Comparison of ENCODE assay signal across 1 cellular context in genomic region chr1:213486488-213486887, GRCh38.
TF ChIP-seq lines count a peak whose summit lies in the region.

No MANE protein-coding gene starts in this region.

TF ChIP-seq in HepG2, 621 proteins besides CTCF, POLR2A, EP300 and RAD21:
- TF ChIP-seq ATF7 (IDR thresholded peaks at IDR 0.05), result peak; percentile 69
- no peak for TF ChIP-seq ATF7 (CRISPR knock-in tag; IDR thresholded peaks at IDR 0.05)
- TF ChIP-seq FLYWCH1 (CRISPR knock-in tag; IDR thresholded peaks at IDR 0.05), result no peak
